Comparison of ENCODE assay signal across 16 cellular contexts in the genomic region with DNA sequence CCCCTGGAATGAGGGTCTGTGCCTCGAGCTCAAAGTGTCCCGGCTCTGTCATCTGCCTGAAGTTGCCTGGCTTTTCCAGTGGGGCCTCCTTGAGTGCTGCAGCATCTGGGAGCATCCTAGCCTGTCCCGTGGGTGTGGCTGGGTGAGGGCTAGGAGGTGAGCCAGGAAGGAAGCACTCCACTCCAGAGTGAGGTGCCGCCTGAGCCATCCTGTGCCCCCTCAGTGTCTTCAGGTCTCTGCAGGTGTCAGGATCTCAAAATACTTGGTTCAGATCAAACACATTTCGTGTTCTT. TPM values are rescaled to one million over a fixed set of nuclear protein-coding genes. Genes with fewer than 3 reads are reported as not detected.
"Had no signal": no experiment of that assay in that cellular context is flagged by ENCODE, and none has a peak within 500 bp of the region (broad histone marks: within the 10 kb centered on the region; RNA-seq: fewer than 3 reads in every experiment).

No MANE protein-coding gene starts in this region.

- H3K27ac ChIP-seq: neutrophil, vagina had no signal

- H3K4me3 Mint-ChIP-seq: naive thymus-derived CD4-positive, alpha-beta T cell; nephron progenitor cell; type B pancreatic cell had no signal

- H3K9me3 ChIP-seq: heart right ventricle, left ventricle myocardium inferior, neutrophil, vagina had no signal

- H3K4me1 Mint-ChIP-seq: nephron progenitor cell had no signal

- H3K4me2 ChIP-seq: smooth muscle cell had no signal

- H3K4me3 ChIP-seq: heart right ventricle, left ventricle myocardium inferior, smooth muscle cell, vagina had no signal

- H3K9me3 Mint-ChIP-seq: naive thymus-derived CD4-positive, alpha-beta T cell; nephron progenitor cell; type B pancreatic cell had no signal

- H3K36me3 Mint-ChIP-seq: type B pancreatic cell had no signal

- DNase-seq: effector memory CD4-positive, alpha-beta T cell; heart right ventricle; hypothalamus; islet precursor cell; left ventricle myocardium inferior; mesendoderm; naive thymus-derived CD4-positive, alpha-beta T cell; nephron progenitor cell; right cardiac atrium; stimulated activated CD4-positive, alpha-beta T cell treated with anti-CD3 and anti-CD28 coated beads, Interleukin-2, amount 100 ng/mL, for 48 hours; stimulated activated naive CD4-positive, alpha-beta T cell treated with Interleukin-2 at 50 U/mL for 16 hours had no signal

- H3K27ac Mint-ChIP-seq: naive thymus-derived CD4-positive, alpha-beta T cell; nephron progenitor cell; type B pancreatic cell had no signal

- ATAC-seq: esophagus mucosa; naive thymus-derived CD4-positive, alpha-beta T cell; right cardiac atrium had no signal

- H3K27me3 ChIP-seq: heart right ventricle, neutrophil, vagina had no signal

- H3K27me3 Mint-ChIP-seq: naive thymus-derived CD4-positive, alpha-beta T cell; type B pancreatic cell had no signal

RNA-seq across cellular contexts. Expression of gene GJC2, which starts 27.4 kb away (rescaled TPM):
- total RNA-seq: smooth muscle cell had no signal
- polyA plus RNA-seq: naive thymus-derived CD4-positive, alpha-beta T cell had no signal
